1 cellular context compared by ENCODE assay signal in the genomic region with DNA sequence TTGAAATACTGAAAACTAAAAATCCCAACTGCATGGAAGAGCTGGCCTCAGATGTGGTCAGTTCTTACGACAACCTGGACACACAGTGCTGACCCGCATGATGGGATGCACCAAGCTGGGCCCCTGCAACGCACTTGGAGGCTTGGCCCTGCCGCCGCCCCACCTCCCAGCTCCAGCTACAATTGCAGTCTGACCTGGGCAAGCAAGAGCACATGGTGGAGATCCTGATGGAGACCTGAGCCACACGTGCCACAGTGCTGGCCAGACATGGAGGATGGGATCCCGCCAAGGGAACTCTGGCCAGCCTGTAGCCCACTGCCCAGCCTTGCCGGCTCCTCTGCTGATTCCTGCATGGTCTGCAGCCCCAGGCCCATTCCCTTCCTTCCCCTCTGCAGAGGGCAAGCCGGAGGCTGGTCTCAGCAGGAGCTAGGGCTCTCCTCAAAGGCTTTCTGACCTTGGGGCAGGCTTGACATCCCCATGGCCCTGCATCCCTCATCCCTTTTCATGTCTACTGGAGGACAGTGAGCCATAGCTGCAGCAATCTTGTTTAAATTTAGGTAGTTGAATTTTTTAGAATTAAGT.
TF ChIP-seq lines count a peak whose summit lies in the region.

No MANE protein-coding gene starts in this region.

TF ChIP-seq in K562, 482 proteins besides CTCF, POLR2A, EP300 and RAD21:
- TF ChIP-seq CBFB (CRISPR knock-in tag; IDR thresholded peaks at IDR 0.05): no peak
- no peak for TF ChIP-seq AFF1 (IDR thresholded peaks at IDR 0.05; ENCODE audit: low read depth in 1 of 2, partially characterized antibody in 2 of 2)
- TF ChIP-seq E2F6 (IDR thresholded peaks at IDR 0.05; ENCODE audit: borderline replicate concordance in 1 of 2, extremely low read depth in 1 of 2, insufficient read depth in 1 of 2, insufficient read length in 1 of 2, low read depth in 1 of 2, low read length in 1 of 2, poor library complexity in 1 of 2, severe bottlenecking in 1 of 2): peak in 1 of 2 experiments; percentile 22
- no peak for TF ChIP-seq NFIX (CRISPR knock-in tag; IDR thresholded peaks at IDR 0.05; ENCODE audit: low read depth)
- peak; percentile 34; the same call in 1 of the 2 replicates for TF ChIP-seq MGA (IDR thresholded peaks at IDR 0.05)
- TF ChIP-seq POLR2G (IDR thresholded peaks at IDR 0.05; ENCODE audit: low read depth, low read length): peak; percentile 58; the same call in 1 of the 2 replicates
